ENCODE assay signal across 9 cellular contexts in genomic region chr14:105473677-105474477, GRCh38. TPM values are rescaled to one million over a fixed set of nuclear protein-coding genes. Genes with fewer than 3 reads are reported as not detected.
DNase-seq lines count a peak whose midpoint lies in the region; ATAC-seq, FAIRE-seq and TF ChIP-seq lines count a peak whose summit lies in the region.
"Had no signal": no experiment of that assay in that cellular context is flagged by ENCODE, and none has a peak within 500 bp of the region (broad histone marks: within the 10 kb centered on the region; RNA-seq: fewer than 3 reads in every experiment).

No MANE protein-coding gene starts in this region.

- DNase-seq in D341Med (ENCODE audit: low spot score): peak; percentile 94
- DNase-seq in Kasumi-1 (lab: John Stamatoyannopoulos, UW): peak; percentile 63 to 73
- peak; percentile 97 to 99 for DNase-seq in SJCRH30
- no peak for DNase-seq in activated naive CD4-positive, alpha-beta T cell treated with anti-CD3 and anti-CD28 coated beads, Interleukin-2, amount 50 U/mL, for 72 hours (ENCODE audit: low spot score in 2 of 2)
- DNase-seq in urothelium cell line (ENCODE audit: low spot score): peak; percentile 90

- no peaks in the 10 kb centered on the region for H3K9me3 ChIP-seq in SJCRH30 (replicated peaks)
- no peaks in the 10 kb centered on the region for H3K9me3 ChIP-seq in gastroesophageal sphincter
- no peaks in the 10 kb centered on the region for H3K9me3 ChIP-seq in neuron (ENCODE audit: low read length)

- TF ChIP-seq EP300 in gastroesophageal sphincter (IDR thresholded peaks at IDR 0.05): no peak

- H3K4me3 ChIP-seq in SJCRH30: peak overlapping the region; percentile 92
- peak overlapping the region; percentile 55 to 98 for H3K4me3 ChIP-seq in gastroesophageal sphincter
- peak overlapping the region; percentile 63 for H3K4me3 ChIP-seq in neuron (ENCODE audit: low read length)

- peaks cover 0 to 5% of the 10 kb centered on the region in 2 donors for H3K36me3 Mint-ChIP-seq in activated naive CD4-positive, alpha-beta T cell treated with anti-CD3 and anti-CD28 coated beads, Interleukin-2, amount 50 U/mL, for 72 hours

- H3K27me3 ChIP-seq in SJCRH30: no peaks in the 10 kb centered on the region
- no peaks in the 10 kb centered on the region for H3K27me3 ChIP-seq in gastroesophageal sphincter
- H3K27me3 ChIP-seq in neuron (ENCODE audit: insufficient read depth, low read length): no peaks in the 10 kb centered on the region

- no peak overlapping the region for H3K27ac Mint-ChIP-seq in activated naive CD4-positive, alpha-beta T cell treated with anti-CD3 and anti-CD28 coated beads, Interleukin-2, amount 50 U/mL, for 72 hours

- H3K27ac ChIP-seq in SJCRH30 (peak overlapping the region; percentile 28; the same call in 1 of the 2 replicates), gastroesophageal sphincter (peak overlapping the region; percentile 54 to 99 (median 94))

- H3K9me3 Mint-ChIP-seq in activated naive CD4-positive, alpha-beta T cell treated with anti-CD3 and anti-CD28 coated beads, Interleukin-2, amount 50 U/mL, for 72 hours: no peaks in the 10 kb centered on the region

- TF ChIP-seq POLR2A in gastroesophageal sphincter (IDR thresholded peaks at IDR 0.05): no peak

- ATAC-seq in activated naive CD4-positive, alpha-beta T cell treated with anti-CD3 and anti-CD28 coated beads, Interleukin-2, amount 50 U/mL, for 72 hours: peak; percentile 55 to 69
- ATAC-seq in gastroesophageal sphincter: peak; percentile 69
- ATAC-seq in GM21786 (IDR thresholded peaks at IDR 0.05; ENCODE audit: unreplicated experiment): no peak

- WGBS in gastroesophageal sphincter (ENCODE audit: low coverage in 1 of 2), 2 donors: 2% methylated on average over 6 of the region's 60 CpGs; no CpG with 5 or more reads in 1 of the 2 donors

- no peaks in the 10 kb centered on the region; the same call in 1 of the 2 replicates for H3K36me3 ChIP-seq in SJCRH30
- peaks cover 0 to 28% of the 10 kb centered on the region in 2 donors for H3K36me3 ChIP-seq in gastroesophageal sphincter
- peaks cover 3% of the 10 kb centered on the region for H3K36me3 ChIP-seq in neuron (ENCODE audit: insufficient read depth, low read length)

- FAIRE-seq in urothelium cell line (lab: Jason Lieb, UNC): no peak
- FAIRE-seq: TTC549 had no signal

- no peak for TF ChIP-seq CTCF in gastroesophageal sphincter (IDR thresholded peaks at IDR 0.05)

- peaks cover 17% of the 10 kb centered on the region; the same call in 1 of the 2 replicates for H3K4me1 ChIP-seq in SJCRH30
- peaks cover 3 to 95% (median 55%) of the 10 kb centered on the region in 3 donors for H3K4me1 ChIP-seq in gastroesophageal sphincter
- peaks cover 58% of the 10 kb centered on the region for H3K4me1 ChIP-seq in neuron (ENCODE audit: insufficient read depth, low read length)

- H2AFZ ChIP-seq in neuron (ENCODE audit: low read depth, low read length): no peak overlapping the region

RNA-seq across cellular contexts. Expression of gene CRIP2, which starts 0.7 kb away (rescaled TPM):
- total RNA-seq in SJCRH30 (2014; rRNA removed; shearing (Covaris generic)): 68.2 and 71.7 TPM in 2 replicates
- total RNA-seq in activated naive CD4-positive, alpha-beta T cell treated with anti-CD3 and anti-CD28 coated beads, Interleukin-2, amount 50 U/mL, for 72 hours: under 1 TPM; 0.27 to 0.34 TPM
- total RNA-seq in gastroesophageal sphincter: 100 to 1,000 TPM; 165 to 518 (median 343) TPM

RNA-seq across cellular contexts. Expression of gene CRIP1, which starts 12.8 kb away (rescaled TPM):
- total RNA-seq in SJCRH30 (2014; rRNA removed; shearing (Covaris generic)): 0.14 TPM in 1 of 2 replicates, not detected in the other
- 100 to 1,000 TPM; 200 to 214 TPM for total RNA-seq in activated naive CD4-positive, alpha-beta T cell treated with anti-CD3 and anti-CD28 coated beads, Interleukin-2, amount 50 U/mL, for 72 hours
- total RNA-seq in gastroesophageal sphincter: 10 to 100 TPM; 11.2 to 57.9 (median 34.2) TPM

RNA-seq across cellular contexts. Expression of gene TEDC1, which starts 17.2 kb away (rescaled TPM):
- 30.9 and 37.4 TPM in 2 replicates for total RNA-seq in SJCRH30 (2014; rRNA removed; shearing (Covaris generic))
- total RNA-seq in activated naive CD4-positive, alpha-beta T cell treated with anti-CD3 and anti-CD28 coated beads, Interleukin-2, amount 50 U/mL, for 72 hours: 10 to 100 TPM; 32.6 to 34.1 TPM
- 1 to 10 TPM; 4.6 to 7.9 (median 5.4) TPM for total RNA-seq in gastroesophageal sphincter

RNA-seq across cellular contexts. Expression of gene TMEM121, which starts 52.5 kb away (rescaled TPM):
- 4.4 and 4.8 TPM in 2 replicates for total RNA-seq in SJCRH30 (2014; rRNA removed; shearing (Covaris generic))
- 10 to 100 TPM in 1 of 2 donors, 1 to 10 TPM in 1; 2.2 to 10.2 TPM for total RNA-seq in activated naive CD4-positive, alpha-beta T cell treated with anti-CD3 and anti-CD28 coated beads, Interleukin-2, amount 50 U/mL, for 72 hours
- 1 to 10 TPM; 3.9 to 6.7 (median 5.2) TPM for total RNA-seq in gastroesophageal sphincter

RNA-seq across cellular contexts. Expression of gene MTA1, which starts 54.2 kb away (rescaled TPM):
- total RNA-seq in SJCRH30 (2014; rRNA removed; shearing (Covaris generic)): 91.7 and 117 TPM in 2 replicates
- total RNA-seq in activated naive CD4-positive, alpha-beta T cell treated with anti-CD3 and anti-CD28 coated beads, Interleukin-2, amount 50 U/mL, for 72 hours: 100 to 1,000 TPM; 121 to 137 TPM
- total RNA-seq in gastroesophageal sphincter: 10 to 100 TPM; 48.0 to 83.5 (median 58.7) TPM

Comparison
In these comparisons a context has a peak if more than half of its experiments do, and no peak if none do; other contexts are left out.
1. DNase-seq: peak in D341Med (single experiment), Kasumi-1 (2 of 2), SJCRH30 (2 of 2) and urothelium cell line (single experiment); none in activated naive CD4-positive, alpha-beta T cell treated with anti-CD3 and anti-CD28 coated beads, Interleukin-2, amount 50 U/mL, for 72 hours (0 of 2).
2. RNA of gene CRIP2, which starts 0.7 kb away (total RNA-seq): 165 to 518 TPM in gastroesophageal sphincter and 68.2 to 71.7 TPM in SJCRH30; 0.27 to 0.34 TPM in activated naive CD4-positive, alpha-beta T cell treated with anti-CD3 and anti-CD28 coated beads, Interleukin-2, amount 50 U/mL, for 72 hours; every median in the first group is over 10 times any median in the second.
3. RNA of gene CRIP1, which starts 12.8 kb away (total RNA-seq): 200 to 214 TPM in activated naive CD4-positive, alpha-beta T cell treated with anti-CD3 and anti-CD28 coated beads, Interleukin-2, amount 50 U/mL, for 72 hours and 11.2 to 57.9 TPM in gastroesophageal sphincter; 0.14 TPM in SJCRH30; every median in the first group is over 10 times any median in the second.
4. Peak in every context shown above with its lines, with median percentiles within 50 percentile points of each other: H3K4me3 ChIP-seq.